In the genomic region with DNA sequence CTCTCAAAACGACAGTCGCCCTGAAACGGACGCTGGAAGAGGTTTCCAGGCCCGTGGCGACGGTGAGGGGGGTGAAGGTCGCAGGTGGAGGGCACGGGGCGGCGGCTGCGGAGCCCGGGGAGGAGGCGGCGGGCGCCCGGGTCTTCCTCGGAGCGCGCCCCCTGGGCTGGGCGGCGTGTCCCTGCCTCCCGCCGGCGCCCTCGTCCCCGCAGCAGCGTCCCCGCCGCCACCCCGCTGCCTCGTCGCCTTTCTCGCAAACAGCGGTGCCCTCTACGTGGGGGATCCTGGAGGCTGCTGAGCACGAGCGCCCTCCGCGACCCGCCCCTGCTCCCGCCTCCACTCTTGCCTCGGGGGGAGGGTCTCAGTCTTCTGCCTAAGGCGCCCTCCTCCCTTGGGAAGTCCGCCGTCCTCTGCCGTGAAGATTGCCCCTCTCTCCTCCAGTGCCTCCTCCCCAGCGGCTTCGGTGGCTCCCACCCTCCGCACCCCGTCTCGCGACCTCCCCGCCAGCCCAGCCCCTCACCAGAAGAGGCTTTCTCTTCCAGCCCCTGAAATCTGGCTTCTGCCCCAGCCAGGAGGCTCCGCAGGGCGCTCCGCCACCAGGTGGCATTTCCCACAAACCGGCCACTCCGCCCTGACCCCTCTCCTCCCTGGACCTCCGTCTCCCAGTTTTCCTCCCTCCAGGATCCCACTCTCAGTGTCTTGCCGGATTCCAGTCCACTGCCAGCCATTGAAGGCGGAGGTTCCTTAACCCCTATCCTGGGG, we compare ENCODE assay signal across 9 cellular contexts.
DNase-seq lines count a peak whose midpoint lies in the region; ATAC-seq and TF ChIP-seq lines count a peak whose summit lies in the region.
"Had no signal": no experiment of that assay in that cellular context is flagged by ENCODE, and none has a peak within 500 bp of the region (broad histone marks: within the 10 kb centered on the region; RNA-seq: fewer than 3 reads in every experiment).

No MANE protein-coding gene starts in this region.

- H3K36me3 Mint-ChIP-seq in type B pancreatic cell, result peaks cover 4% of the 10 kb centered on the region

- H3K36me3 ChIP-seq in lower lobe of right lung, result no peaks in the 10 kb centered on the region

- TF ChIP-seq CTCF in lower lobe of right lung (IDR thresholded peaks at IDR 0.05) (no peak), type B pancreatic cell (conservative IDR thresholded peaks at IDR 0.05) (peak; percentile 49)

- peaks cover 7% of the 10 kb centered on the region for H3K9me3 Mint-ChIP-seq in type B pancreatic cell

- H3K27me3 ChIP-seq in lower lobe of right lung (ENCODE audit: low read depth), result no peaks in the 10 kb centered on the region

- peaks cover 16% of the 10 kb centered on the region for H3K4me1 ChIP-seq in lower lobe of right lung

- peaks cover 15% of the 10 kb centered on the region for H3K27me3 Mint-ChIP-seq in type B pancreatic cell

- H3K4me3 ChIP-seq in lower lobe of right lung, result peak overlapping the region; percentile 44

- peak overlapping the region; percentile 83 for H3K4me3 Mint-ChIP-seq in type B pancreatic cell

- peak overlapping the region; percentile 39 for H3K27ac Mint-ChIP-seq in type B pancreatic cell

- DNase-seq in activated T-cell treated with anti-CD3 and anti-CD28 coated beads, Interleukin-2, amount 50 U/mL, for 1 hour, result peak; percentile 29
- DNase-seq in activated T-cell treated with anti-CD3 and anti-CD28 coated beads for 4 hours (no peak), caudate nucleus (lab: John Stamatoyannopoulos, UW) (peak in 8 of 61 donors; percentile 38 to 63 (median 48)), lower lobe of right lung (no peak), type B pancreatic cell (ENCODE audit: extremely low spot score, unreplicated experiment) (no peak), SIG-M5 treated with dmso at 0.1 percent for 504 hours (lab: John Stamatoyannopoulos, UW; ENCODE audit: unreplicated experiment) (no peak), NCI-H146 (lab: John Stamatoyannopoulos, UW) (no peak)

- intact Hi-C loops in lower lobe of right lung (cut with DNase I), result no loop called here

- ATAC-seq in lower lobe of right lung, result peak in 1 of 2 donors; percentile 15
- no peak for ATAC-seq in HG02610 (IDR thresholded peaks at IDR 0.05; ENCODE audit: unreplicated experiment)
- ATAC-seq: Panc1 had no signal

- no peaks in the 10 kb centered on the region for H3K9me3 ChIP-seq in lower lobe of right lung

- H3K27ac ChIP-seq in caudate nucleus (ENCODE audit: low read depth, low read length) (peak overlapping the region; percentile 70), lower lobe of right lung (no peak overlapping the region)

- H3K4me1 Mint-ChIP-seq in type B pancreatic cell (ENCODE audit: unreplicated experiment), result peaks cover 4% of the 10 kb centered on the region
